ENCODE assay signal across 10 cellular contexts in the genomic region with DNA sequence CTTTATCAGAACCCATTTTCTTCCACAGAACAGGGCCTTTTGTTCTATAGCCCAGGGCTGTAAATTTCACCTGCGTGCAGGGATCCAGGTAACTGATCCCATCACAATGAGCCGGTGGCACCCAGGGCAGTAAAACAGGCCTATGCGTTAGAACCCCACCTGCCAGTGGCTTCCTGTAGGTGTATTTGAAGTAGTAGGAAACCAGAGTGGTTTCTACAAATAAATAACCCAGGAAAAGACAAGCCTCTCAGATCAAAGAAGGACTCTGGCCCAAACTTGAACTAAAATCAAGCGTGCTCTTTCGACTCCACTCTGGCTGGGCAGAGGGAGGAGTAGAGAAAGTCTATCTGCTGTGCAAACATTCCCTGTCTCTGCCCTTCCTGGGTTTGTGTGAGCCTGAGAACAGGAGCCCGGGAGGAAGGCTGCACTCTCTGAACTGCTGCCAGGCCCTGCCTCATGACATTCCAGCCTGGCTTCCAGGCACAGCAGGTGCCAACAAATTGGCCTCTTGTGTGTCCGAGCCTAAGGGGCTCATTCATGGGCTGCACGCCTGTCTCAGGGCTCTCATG.
DNase-seq lines count a peak whose midpoint lies in the region; ATAC-seq and FAIRE-seq lines count a peak whose summit lies in the region.
"Had no signal": no experiment of that assay in that cellular context is flagged by ENCODE, and none has a peak within 500 bp of the region (broad histone marks: within the 10 kb centered on the region; RNA-seq: fewer than 3 reads in every experiment).

No MANE protein-coding gene starts in this region.

- CTCF ChIA-PET in activated naive CD4-positive, alpha-beta T cell treated with anti-CD3 and anti-CD28 coated beads, Interleukin-2, amount 10 ng/mL, durations not matched to agents 7 days and 5 days (lab: Charles Lee) = no interaction called here
- CTCF ChIA-PET in activated naive CD4-positive, alpha-beta T cell treated with anti-CD3 and anti-CD28 coated beads for 36 hours (lab: Charles Lee) = interaction anchor here (0.6 to 1.2 kb wide), 4 partner anchors 51 to 79 kb away, joined by 3 read pairs; no protein-coding TSS in a partner anchor
- CTCF ChIA-PET in T-cell (lab: Charles Lee) = interaction anchor here in 1 of 2 donors (0.6 kb wide), 1 partner anchor 842 kb away, joined by 3 read pairs; no protein-coding TSS in a partner anchor

- H3K4me1 ChIP-seq in aorta (ENCODE audit: control insufficient read depth in 1 of 2, insufficient read depth in 2 of 2, low read length in 2 of 2) = peaks cover 0 to 6% of the 10 kb centered on the region in 2 donors
- H3K4me1 ChIP-seq: BE2C had no signal

- WGBS in aorta, 2 donors = 36 to 39% methylated on average over 8 of the region's 8 CpGs

- H3K27me3 ChIP-seq in layer of hippocampus (ENCODE audit: control insufficient read depth, insufficient read depth, low read length) (no peaks in the 10 kb centered on the region), aorta (ENCODE audit: control insufficient read depth in 1 of 2, insufficient read depth in 2 of 2, low read length in 1 of 2) (no peaks in the 10 kb centered on the region)

- peak; percentile 38 for DNase-seq in activated naive CD4-positive, alpha-beta T cell treated with anti-CD3 and anti-CD28 coated beads, Interleukin-2, amount 10 ng/mL, durations not matched to agents 7 days and 5 days
- no peak for DNase-seq in activated naive CD4-positive, alpha-beta T cell treated with anti-CD3 and anti-CD28 coated beads for 36 hours
- DNase-seq in T-cell = no peak
- DNase-seq in aorta = peak; percentile 66 to 81
- DNase-seq in posterior vena cava (ENCODE audit: low spot score) = no peak
- DNase-seq in HTR-8/SVneo (ENCODE audit: insufficient read length, low spot score) = no peak
- DNase-seq: activated naive CD4-positive, alpha-beta T cell; BE2C had no signal

- H3K27ac ChIP-seq in layer of hippocampus (ENCODE audit: low read depth, low read length) (peak overlapping the region; percentile 41), aorta (ENCODE audit: low read depth in 1 of 2, low read length in 2 of 2) (no peak overlapping the region)

- intact Hi-C loops in activated naive CD4-positive, alpha-beta T cell treated with anti-CD3 and anti-CD28 coated beads for 36 hours (cut with micrococcal nuclease) = loop anchor here (1.0 to 10.0 kb wide), 2 partner anchors 72 to 402 kb away; no protein-coding TSS in a partner anchor
- intact Hi-C loops in aorta (cut with DNase I) (no loop called here), posterior vena cava (cut with DNase I) (no loop called here)

- H3K4me1 Mint-ChIP-seq in activated naive CD4-positive, alpha-beta T cell treated with anti-CD3 and anti-CD28 coated beads, Interleukin-2, amount 10 ng/mL, durations not matched to agents 7 days and 5 days = peaks cover 27% of the 10 kb centered on the region
- H3K4me1 Mint-ChIP-seq in activated naive CD4-positive, alpha-beta T cell treated with anti-CD3 and anti-CD28 coated beads for 36 hours (ENCODE audit: low read depth) = peaks cover 22% of the 10 kb centered on the region
- peaks cover 21 to 23% (median 22%) of the 10 kb centered on the region in 3 donors for H3K4me1 Mint-ChIP-seq in T-cell

- H3K27ac Mint-ChIP-seq in activated naive CD4-positive, alpha-beta T cell treated with anti-CD3 and anti-CD28 coated beads, Interleukin-2, amount 10 ng/mL, durations not matched to agents 7 days and 5 days = peak overlapping the region; percentile 74
- H3K27ac Mint-ChIP-seq in activated naive CD4-positive, alpha-beta T cell treated with anti-CD3 and anti-CD28 coated beads for 36 hours = no peak overlapping the region
- H3K27ac Mint-ChIP-seq in T-cell = no peak overlapping the region

- H3K9me3 Mint-ChIP-seq in activated naive CD4-positive, alpha-beta T cell treated with anti-CD3 and anti-CD28 coated beads, Interleukin-2, amount 10 ng/mL, durations not matched to agents 7 days and 5 days = no peaks in the 10 kb centered on the region
- H3K9me3 Mint-ChIP-seq in activated naive CD4-positive, alpha-beta T cell treated with anti-CD3 and anti-CD28 coated beads for 36 hours = no peaks in the 10 kb centered on the region
- H3K9me3 Mint-ChIP-seq in T-cell = no peaks in the 10 kb centered on the region

- no peaks in the 10 kb centered on the region for H3K36me3 ChIP-seq in aorta (ENCODE audit: control insufficient read depth in 1 of 2, insufficient read depth in 2 of 2, low read length in 1 of 2)
- H3K36me3 ChIP-seq: BE2C had no signal

- no peaks in the 10 kb centered on the region for H3K36me3 Mint-ChIP-seq in activated naive CD4-positive, alpha-beta T cell treated with anti-CD3 and anti-CD28 coated beads, Interleukin-2, amount 10 ng/mL, durations not matched to agents 7 days and 5 days
- H3K36me3 Mint-ChIP-seq in activated naive CD4-positive, alpha-beta T cell treated with anti-CD3 and anti-CD28 coated beads for 36 hours (ENCODE audit: low read depth) = no peaks in the 10 kb centered on the region
- no peaks in the 10 kb centered on the region for H3K36me3 Mint-ChIP-seq in T-cell

- H3K9me3 ChIP-seq in aorta (ENCODE audit: control insufficient read depth, low read length) = no peaks in the 10 kb centered on the region
- H3K9me3 ChIP-seq: BE2C had no signal

- H3K4me3 Mint-ChIP-seq in activated naive CD4-positive, alpha-beta T cell treated with anti-CD3 and anti-CD28 coated beads, Interleukin-2, amount 10 ng/mL, durations not matched to agents 7 days and 5 days = peak overlapping the region; percentile 10
- H3K4me3 Mint-ChIP-seq in activated naive CD4-positive, alpha-beta T cell treated with anti-CD3 and anti-CD28 coated beads for 36 hours = no peak overlapping the region
- H3K4me3 Mint-ChIP-seq in T-cell = peak overlapping the region in 1 of 3 donors; percentile 38

- FAIRE-seq in HTR-8/SVneo (lab: Jason Lieb, UNC) = no peak

- H3K27me3 Mint-ChIP-seq in activated naive CD4-positive, alpha-beta T cell treated with anti-CD3 and anti-CD28 coated beads, Interleukin-2, amount 10 ng/mL, durations not matched to agents 7 days and 5 days = peaks cover 34% of the 10 kb centered on the region
- H3K27me3 Mint-ChIP-seq in activated naive CD4-positive, alpha-beta T cell treated with anti-CD3 and anti-CD28 coated beads for 36 hours (ENCODE audit: low read depth) = no peaks in the 10 kb centered on the region
- no peaks in the 10 kb centered on the region for H3K27me3 Mint-ChIP-seq in T-cell

- ATAC-seq in T-cell (replicated peaks in 1 of 4) (peak in 3 of 4 experiments; percentile 50 to 69 (median 53)), aorta (ENCODE audit: low FRiP score) (peak; percentile 47), GM21529 (IDR thresholded peaks at IDR 0.05; ENCODE audit: unreplicated experiment) (no peak)

- no peak overlapping the region for H3K4me3 ChIP-seq in aorta (ENCODE audit: low read length in 2 of 2)

- POLR2A ChIA-PET in T-cell (lab: Charles Lee) = no interaction called here

Comparison
In these comparisons a context has a peak if more than half of its experiments do, and no peak if none do; other contexts are left out.
1. DNase-seq: peak in activated naive CD4-positive, alpha-beta T cell treated with anti-CD3 and anti-CD28 coated beads, Interleukin-2, amount 10 ng/mL, durations not matched to agents 7 days and 5 days (single experiment) and aorta (2 of 2); none in activated naive CD4-positive, alpha-beta T cell treated with anti-CD3 and anti-CD28 coated beads for 36 hours (single experiment), T-cell (0 of 34), posterior vena cava (single experiment) and HTR-8/SVneo (single experiment).